ENCODE assay signal across 21 cellular contexts in the genomic region with DNA sequence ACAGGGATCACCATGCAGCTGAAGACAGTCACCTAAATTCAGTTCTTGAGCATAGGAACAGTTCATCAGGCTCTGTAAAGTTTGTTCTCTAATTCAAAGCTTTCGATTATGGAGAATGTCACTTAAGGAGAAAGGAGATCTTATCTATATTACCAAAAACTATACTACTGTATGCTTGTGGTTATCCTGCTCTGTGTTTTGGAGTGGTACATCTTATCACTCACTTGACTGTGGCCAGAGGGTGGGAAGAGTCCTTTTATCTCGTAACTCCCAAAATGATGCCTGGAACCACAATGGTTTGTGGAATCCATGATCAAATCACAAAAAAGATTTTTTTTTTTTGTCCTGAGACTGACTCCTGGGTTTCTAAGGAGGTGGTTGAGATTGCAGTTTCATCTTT.
DNase-seq lines count a peak whose midpoint lies in the region; ATAC-seq, FAIRE-seq and TF ChIP-seq lines count a peak whose summit lies in the region.
"Had no signal": no experiment of that assay in that cellular context is flagged by ENCODE, and none has a peak within 500 bp of the region (broad histone marks: within the 10 kb centered on the region; RNA-seq: fewer than 3 reads in every experiment).

No MANE protein-coding gene starts in this region.

- no peak for TF ChIP-seq RAD21 in K562 (CRISPR knock-in tag; conservative IDR thresholded peaks at IDR 0.05 in 1 of 2, IDR thresholded peaks at IDR 0.05 in 1 of 2)

- H3K27me3 ChIP-seq in K562 (ENCODE audit: control insufficient read depth in 2 of 2, insufficient read depth in 2 of 2, low read length in 2 of 2): no peaks in the 10 kb centered on the region
- H3K27me3 ChIP-seq: BLaER1 had no signal

- no peak overlapping the region for H3K9ac ChIP-seq in K562 (ENCODE audit: insufficient read depth in 1 of 2, low read depth in 2 of 2, low read length in 2 of 2)
- H3K9ac ChIP-seq: BLaER1, GM23248 had no signal

- no peak overlapping the region for H3K4me3 Mint-ChIP-seq in activated naive CD8-positive, alpha-beta T cell treated with anti-CD3 and anti-CD28 coated beads, Interleukin-2, amount 50 U/mL, for 24 hours
- no peak overlapping the region for H3K4me3 Mint-ChIP-seq in activated naive CD8-positive, alpha-beta T cell treated with anti-CD3 and anti-CD28 coated beads for 36 hours
- H3K4me3 Mint-ChIP-seq: CD14-positive monocyte; CD4-positive, alpha-beta memory T cell; IgD-negative memory B cell had no signal

- no peak overlapping the region for H3K4me3 ChIP-seq in K562
- H3K4me3 ChIP-seq: BLaER1, GM23248 had no signal

- peaks cover 82% of the 10 kb centered on the region for H3K36me3 Mint-ChIP-seq in activated naive CD8-positive, alpha-beta T cell treated with anti-CD3 and anti-CD28 coated beads, Interleukin-2, amount 50 U/mL, for 24 hours (ENCODE audit: low read depth)
- H3K36me3 Mint-ChIP-seq in activated naive CD8-positive, alpha-beta T cell treated with anti-CD3 and anti-CD28 coated beads for 36 hours: peaks cover 87% of the 10 kb centered on the region

- no peaks in the 10 kb centered on the region for H3K9me3 ChIP-seq in K562 (replicated peaks; ENCODE audit: control insufficient read depth, insufficient read depth, low read depth, low read length)

- CTCF ChIA-PET in K562 (lab: Yijun Ruan, JAX; ENCODE audit: low intra/inter-chr PET ratio): no interaction called here

- H3K4me2 ChIP-seq in K562 (ENCODE audit: insufficient read depth, low read length): no peak overlapping the region
- H3K4me2 ChIP-seq: BLaER1 had no signal

- no peak for TF ChIP-seq POLR2A in K562 (conservative IDR thresholded peaks at IDR 0.05)

- no peaks in the 10 kb centered on the region for H4K20me1 ChIP-seq in K562 (replicated peaks; ENCODE audit: control insufficient read depth, insufficient read depth, low read length)
- H4K20me1 ChIP-seq: BLaER1 had no signal

- no peaks in the 10 kb centered on the region for H3K36me3 ChIP-seq in K562 (ENCODE audit: control insufficient read depth, insufficient read depth, low read length)

- in situ Hi-C loops in K562 (cut with MboI): no loop called here

- TF ChIP-seq EP300 in K562 (IDR thresholded peaks at IDR 0.05; ENCODE audit: low read length): no peak

- TF ChIP-seq CTCF in K562 (IDR thresholded peaks at IDR 0.05 in 2 of 3, conservative IDR thresholded peaks at IDR 0.05 in 1 of 3; ENCODE audit: insufficient read depth in 2 of 3, low read depth in 1 of 3, low read length in 3 of 3): no peak

- POLR2A ChIA-PET in K562 (lab: Yijun Ruan, JAX): interaction anchor here (0.6 kb wide), 1 partner anchor 12 kb away, joined by 3 read pairs; no protein-coding TSS in a partner anchor

- FAIRE-seq in K562 (lab: Jason Lieb, UNC): no peak
- FAIRE-seq: G401.6, GM12891, H54, HepG2 had no signal

- H3K4me1 ChIP-seq in K562 (replicated peaks in 1 of 2; ENCODE audit: control insufficient read depth in 2 of 2, insufficient read depth in 2 of 2, low read length in 2 of 2): no peaks in the 10 kb centered on the region; a peak in 1 of 5 replicates
- H3K4me1 ChIP-seq: BLaER1 had no signal

- H3K27ac Mint-ChIP-seq in activated naive CD8-positive, alpha-beta T cell treated with anti-CD3 and anti-CD28 coated beads, Interleukin-2, amount 50 U/mL, for 24 hours: no peak overlapping the region
- no peak overlapping the region for H3K27ac Mint-ChIP-seq in activated naive CD8-positive, alpha-beta T cell treated with anti-CD3 and anti-CD28 coated beads for 36 hours
- H3K27ac Mint-ChIP-seq: CD14-positive monocyte, IgD-negative memory B cell had no signal

- H3K79me2 ChIP-seq in K562 (ENCODE audit: control insufficient read depth, insufficient read depth, low read length): no peaks in the 10 kb centered on the region

- ATAC-seq in activated naive CD8-positive, alpha-beta T cell treated with anti-CD3 and anti-CD28 coated beads, Interleukin-2, amount 50 U/mL, for 24 hours: peak; percentile 49
- ATAC-seq in K562 (no peak), GM19035 (IDR thresholded peaks at IDR 0.05; ENCODE audit: unreplicated experiment) (no peak)
- ATAC-seq: HepG2 had no signal

- no peaks in the 10 kb centered on the region for H3K27me3 Mint-ChIP-seq in activated naive CD8-positive, alpha-beta T cell treated with anti-CD3 and anti-CD28 coated beads, Interleukin-2, amount 50 U/mL, for 24 hours
- H3K27me3 Mint-ChIP-seq in activated naive CD8-positive, alpha-beta T cell treated with anti-CD3 and anti-CD28 coated beads for 36 hours: no peaks in the 10 kb centered on the region
- H3K27me3 Mint-ChIP-seq: CD4-positive, alpha-beta memory T cell; IgD-negative memory B cell had no signal

- H3K27ac ChIP-seq in K562 (ENCODE audit: extremely low read depth, low read depth, low read length): no peak overlapping the region
- H3K27ac ChIP-seq: BLaER1, GM23248 had no signal

- H3K9me3 Mint-ChIP-seq in activated naive CD8-positive, alpha-beta T cell treated with anti-CD3 and anti-CD28 coated beads, Interleukin-2, amount 50 U/mL, for 24 hours: peaks cover 43% of the 10 kb centered on the region
- H3K9me3 Mint-ChIP-seq in activated naive CD8-positive, alpha-beta T cell treated with anti-CD3 and anti-CD28 coated beads for 36 hours: peaks cover 17% of the 10 kb centered on the region

- no peak for DNase-seq in activated naive CD8-positive, alpha-beta T cell treated with anti-CD3 and anti-CD28 coated beads, Interleukin-2, amount 50 U/mL, for 24 hours
- DNase-seq in activated naive CD8-positive, alpha-beta T cell treated with anti-CD3 and anti-CD28 coated beads for 36 hours: no peak
- DNase-seq in OCI-M1 (lab: John Stamatoyannopoulos, UW): peak; percentile 8
- DNase-seq in K562 (ENCODE audit: extremely low read depth in 1 of 4, low spot score in 3 of 4): no peak
- no peak for DNase-seq in mesenteric fat pad (ENCODE audit: low spot score)
- no peak for DNase-seq in NCI-H2171 (lab: John Stamatoyannopoulos, UW)
- DNase-seq: 8988T; Calu3; CD4-positive, alpha-beta memory T cell; DMS 273 treated with DMSO at 0.1 percent for 48 hours; DMS53; GM23248; HCEC 1CT had no signal

- BruUV-seq in K562 (replicated peaks; lab: Mats Ljungman, UMichigan): no TSS peak

- 14% methylated on average over 2 of the region's 2 CpGs for WGBS in K562 (ENCODE audit: insufficient coverage, low coverage, missing lambda C conversion rate)

- H2AFZ ChIP-seq in K562 (ENCODE audit: low read depth, low read length): no peak overlapping the region
- H2AFZ ChIP-seq: GM23248 had no signal

- H3K4me1 Mint-ChIP-seq in activated naive CD8-positive, alpha-beta T cell treated with anti-CD3 and anti-CD28 coated beads, Interleukin-2, amount 50 U/mL, for 24 hours: peaks cover 5% of the 10 kb centered on the region
- H3K4me1 Mint-ChIP-seq in activated naive CD8-positive, alpha-beta T cell treated with anti-CD3 and anti-CD28 coated beads for 36 hours: peaks cover 3% of the 10 kb centered on the region
- H3K4me1 Mint-ChIP-seq: CD14-positive monocyte had no signal

- no peaks in the 10 kb centered on the region for H3K9me1 ChIP-seq in K562 (ENCODE audit: control insufficient read depth, insufficient read depth, low read length)

- intact Hi-C loops in K562 (cut with micrococcal nuclease): no loop called here

TF ChIP-seq in K562, 482 proteins besides CTCF, POLR2A, EP300 and RAD21:
- TF ChIP-seq ZNF586 (CRISPR knock-in tag; conservative IDR thresholded peaks at IDR 0.05): no peak
- TF ChIP-seq CBFA2T3 (IDR thresholded peaks at IDR 0.05): 0 out of 2 replicates have a peak, but pooled peaks have one; percentile 3
